Comparison of ENCODE assay signal across 28 cellular contexts in the genomic region with DNA sequence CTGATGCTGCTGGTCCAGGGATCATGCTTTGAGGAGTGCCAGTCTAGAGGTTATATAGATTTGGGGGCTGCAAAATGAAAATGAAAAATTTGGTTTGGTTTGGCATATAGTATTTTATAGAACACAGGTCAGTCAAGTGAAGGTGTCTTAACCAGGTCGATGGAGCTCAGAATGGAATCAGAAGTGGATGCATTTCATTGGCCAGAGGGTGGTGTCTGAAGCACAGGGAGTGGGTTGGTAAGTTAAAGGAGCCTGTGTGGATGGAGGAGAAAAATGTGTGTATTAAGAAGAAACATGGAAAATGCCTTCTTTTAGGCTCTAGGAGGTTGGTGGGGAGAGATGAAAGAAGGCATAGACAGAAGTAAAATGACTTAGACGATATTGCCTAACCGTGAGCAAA. TPM values are rescaled to one million over a fixed set of nuclear protein-coding genes. Genes with fewer than 3 reads are reported as not detected.
A peak's percentile ranks its signal among the peaks of the same experiment; 100 is the strongest.
DNase-seq lines count a peak whose midpoint lies in the region; ATAC-seq and TF ChIP-seq lines count a peak whose summit lies in the region.
"Had no signal": no experiment of that assay in that cellular context is flagged by ENCODE, and none has a peak within 500 bp of the region (broad histone marks: within the 10 kb centered on the region; RNA-seq: fewer than 3 reads in every experiment).

No MANE protein-coding gene starts in this region.

- H3K4me3 Mint-ChIP-seq in WTC11, result peak overlapping the region; percentile 4; the same call in 1 of the 2 replicates
- no peak overlapping the region for H3K4me3 Mint-ChIP-seq in progenitor cell of endocrine pancreas (ENCODE audit: low read depth)
- H3K4me3 Mint-ChIP-seq: activated CD4-positive, alpha-beta T cell treated with anti-CD3 and anti-CD28 coated beads, Interleukin-2, amount 10 ng/mL, durations not matched to agents 7 days and 5 days; activated T-cell treated with anti-CD3 and anti-CD28 coated beads, Interleukin-2, amount 50 U/mL, for 72 hours; CD8-positive, alpha-beta memory T cell; stimulated activated memory B cell treated with anti-CD40 and anti-IgM and Interleukin-4, amounts not matched to agents 10 μg/mL and 1 μg/mL and 100 μg/mL, for 72 hours had no signal

- H3K27ac ChIP-seq in HUES48 (ENCODE audit: low read depth, low read length), result peak overlapping the region; percentile 3
- H3K27ac ChIP-seq: adrenal gland, body of pancreas, gastrocnemius medialis, VCaP had no signal

- no peak for TF ChIP-seq CTCF in WTC11 (IDR thresholded peaks at IDR 0.05)
- no peak for TF ChIP-seq CTCF in progenitor cell of endocrine pancreas (IDR thresholded peaks at IDR 0.05; ENCODE audit: unreplicated experiment)

- peak overlapping the region; percentile 35; the same call in 1 of the 2 replicates for H3K27ac Mint-ChIP-seq in WTC11
- peak overlapping the region; percentile 48 for H3K27ac Mint-ChIP-seq in progenitor cell of endocrine pancreas
- H3K27ac Mint-ChIP-seq: activated CD4-positive, alpha-beta T cell treated with anti-CD3 and anti-CD28 coated beads, Interleukin-2, amount 10 ng/mL, durations not matched to agents 7 days and 5 days; activated T-cell treated with anti-CD3 and anti-CD28 coated beads, Interleukin-2, amount 50 U/mL, for 72 hours; stimulated activated memory B cell treated with anti-CD40 and anti-IgM and Interleukin-4, amounts not matched to agents 10 μg/mL and 1 μg/mL and 100 μg/mL, for 72 hours had no signal

- no peaks in the 10 kb centered on the region for H3K27me3 ChIP-seq in HUES48 (ENCODE audit: control insufficient read depth, insufficient read depth, low read length)
- H3K27me3 ChIP-seq: adrenal gland, body of pancreas, dorsolateral prefrontal cortex, gastrocnemius medialis had no signal

- DNase-seq in G401 (ENCODE audit: low spot score) (peak; percentile 84), WTC11 (ENCODE audit: low spot score) (no peak), progenitor cell of endocrine pancreas (ENCODE audit: low spot score, unreplicated experiment) (no peak)
- no peak for DNase-seq in activated CD4-positive, CD25-positive, alpha-beta regulatory T cell (lab: John Stamatoyannopoulos, UW)
- DNase-seq: activated CD4-positive, alpha-beta T cell treated with anti-CD3 and anti-CD28 coated beads, Interleukin-2, amount 10 ng/mL, durations not matched to agents 7 days and 5 days; activated naive CD4-positive, alpha-beta T cell treated with Interleukin-2 at 50 U/mL for 16 hours; activated T-cell treated with anti-CD3 and anti-CD28 coated beads, Interleukin-2, amount 50 U/mL, for 72 hours; adrenal gland; body of pancreas; CD8-positive, alpha-beta memory T cell; dorsolateral prefrontal cortex; gastrocnemius medialis; hippocampal formation; mesenchymal stem cell; MM.1S; NCI-H2081 treated with DMSO at 0.1 percent for 48 hours; NCI-H345; NCI-H774; posterior cingulate gyrus; stimulated activated CD4-positive, alpha-beta T cell treated with anti-CD3 and anti-CD28 coated beads, Interleukin-4, amount 100 ng/mL, for 4 hours; T-helper 9 cell had no signal

- no peaks in the 10 kb centered on the region for H3K9me3 ChIP-seq in HUES48 (ENCODE audit: control insufficient read depth, insufficient read depth, low read length)
- H3K9me3 ChIP-seq: adrenal gland, body of pancreas, gastrocnemius medialis had no signal

- H3K4me1 Mint-ChIP-seq in WTC11 (peaks cover 65% of the 10 kb centered on the region), progenitor cell of endocrine pancreas (ENCODE audit: low read depth) (peaks cover 24% of the 10 kb centered on the region)

- no peaks in the 10 kb centered on the region for H3K36me3 Mint-ChIP-seq in WTC11
- no peaks in the 10 kb centered on the region for H3K36me3 Mint-ChIP-seq in progenitor cell of endocrine pancreas (ENCODE audit: insufficient read depth)
- H3K36me3 Mint-ChIP-seq: CD8-positive, alpha-beta memory T cell; stimulated activated memory B cell treated with anti-CD40 and anti-IgM and Interleukin-4, amounts not matched to agents 10 μg/mL and 1 μg/mL and 100 μg/mL, for 72 hours had no signal

- H3K4me3 ChIP-seq in HUES48 (ENCODE audit: low read depth, low read length), result no peak overlapping the region
- H3K4me3 ChIP-seq: adrenal gland, body of pancreas, dorsolateral prefrontal cortex, gastrocnemius medialis had no signal

- H3K27me3 Mint-ChIP-seq in WTC11 (ENCODE audit: low read depth), result no peaks in the 10 kb centered on the region
- H3K27me3 Mint-ChIP-seq in progenitor cell of endocrine pancreas, result no peaks in the 10 kb centered on the region
- H3K27me3 Mint-ChIP-seq: activated CD4-positive, alpha-beta T cell treated with anti-CD3 and anti-CD28 coated beads, Interleukin-2, amount 10 ng/mL, durations not matched to agents 7 days and 5 days; CD8-positive, alpha-beta memory T cell; stimulated activated memory B cell treated with anti-CD40 and anti-IgM and Interleukin-4, amounts not matched to agents 10 μg/mL and 1 μg/mL and 100 μg/mL, for 72 hours had no signal

- peak; percentile 49 for ATAC-seq in WTC11
- no peak for ATAC-seq in HG03097 (IDR thresholded peaks at IDR 0.05; ENCODE audit: low FRiP score, unreplicated experiment)
- no peak for ATAC-seq in GM19395 (IDR thresholded peaks at IDR 0.05; ENCODE audit: unreplicated experiment)
- ATAC-seq: activated T-cell treated with anti-CD3 and anti-CD28 coated beads, Interleukin-2, amount 50 U/mL, for 72 hours; body of pancreas; gastrocnemius medialis; left lobe of liver; sciatic nerve; stimulated activated memory B cell treated with anti-CD40 and anti-IgM and Interleukin-4, amounts not matched to agents 10 μg/mL and 1 μg/mL and 100 μg/mL, for 72 hours had no signal

- POLR2A ChIA-PET in WTC11 (lab: Charles Lee), result no interaction called here

- H3K9me3 Mint-ChIP-seq in WTC11 (no peaks in the 10 kb centered on the region), progenitor cell of endocrine pancreas (ENCODE audit: low read depth) (no peaks in the 10 kb centered on the region)
- H3K9me3 Mint-ChIP-seq: activated CD4-positive, alpha-beta T cell treated with anti-CD3 and anti-CD28 coated beads, Interleukin-2, amount 10 ng/mL, durations not matched to agents 7 days and 5 days; activated T-cell treated with anti-CD3 and anti-CD28 coated beads, Interleukin-2, amount 50 U/mL, for 72 hours; CD8-positive, alpha-beta memory T cell; stimulated activated memory B cell treated with anti-CD40 and anti-IgM and Interleukin-4, amounts not matched to agents 10 μg/mL and 1 μg/mL and 100 μg/mL, for 72 hours had no signal

- peaks cover 55% of the 10 kb centered on the region for H3K4me1 ChIP-seq in HUES48 (ENCODE audit: control insufficient read depth, insufficient read depth, low read length)

- CTCF ChIA-PET in WTC11 (lab: Charles Lee), result interaction anchor here (0.5 to 3.8 kb wide), 5 partner anchors 21 to 164 kb away, joined by 3 to 15 read pairs (median 4); no protein-coding TSS in a partner anchor

- no peak overlapping the region for H3K9ac ChIP-seq in HUES48 (ENCODE audit: low read depth, low read length)

- peaks cover 3% of the 10 kb centered on the region; the same call in 1 of the 2 replicates for H3K36me3 ChIP-seq in HUES48 (ENCODE audit: control insufficient read depth, insufficient read depth, low read length)
- H3K36me3 ChIP-seq: adrenal gland, gastrocnemius medialis had no signal

- in situ Hi-C loops in G401 (cut with HindIII; ENCODE audit: low sequenced_read_pairs), result no loop called here

TF ChIP-seq in WTC11, 78 proteins besides CTCF, POLR2A, EP300 and RAD21:
- TF ChIP-seq SOX15 (CRISPR knock-in tag; IDR thresholded peaks at IDR 0.05), result no peak
- no peak for TF ChIP-seq JAZF1 (CRISPR knock-in tag; IDR thresholded peaks at IDR 0.05)
- no peak for TF ChIP-seq RELA (CRISPR knock-in tag; IDR thresholded peaks at IDR 0.05; ENCODE audit: borderline replicate concordance)
- no peak for TF ChIP-seq MYBL2 (CRISPR knock-in tag; IDR thresholded peaks at IDR 0.05)
- TF ChIP-seq, protein P1, sequence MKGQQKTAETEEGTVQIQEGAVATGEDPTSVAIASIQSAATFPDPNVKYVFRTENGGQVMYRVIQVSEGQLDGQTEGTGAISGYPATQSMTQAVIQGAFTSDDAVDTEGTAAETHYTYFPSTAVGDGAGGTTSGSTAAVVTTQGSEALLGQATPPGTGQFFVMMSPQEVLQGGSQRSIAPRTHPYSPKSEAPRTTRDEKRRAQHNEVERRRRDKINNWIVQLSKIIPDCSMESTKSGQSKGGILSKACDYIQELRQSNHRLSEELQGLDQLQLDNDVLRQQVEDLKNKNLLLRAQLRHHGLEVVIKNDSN (CRISPR knock-in tag; IDR thresholded peaks at IDR 0.05), result no peak
- TF ChIP-seq, protein P2, sequence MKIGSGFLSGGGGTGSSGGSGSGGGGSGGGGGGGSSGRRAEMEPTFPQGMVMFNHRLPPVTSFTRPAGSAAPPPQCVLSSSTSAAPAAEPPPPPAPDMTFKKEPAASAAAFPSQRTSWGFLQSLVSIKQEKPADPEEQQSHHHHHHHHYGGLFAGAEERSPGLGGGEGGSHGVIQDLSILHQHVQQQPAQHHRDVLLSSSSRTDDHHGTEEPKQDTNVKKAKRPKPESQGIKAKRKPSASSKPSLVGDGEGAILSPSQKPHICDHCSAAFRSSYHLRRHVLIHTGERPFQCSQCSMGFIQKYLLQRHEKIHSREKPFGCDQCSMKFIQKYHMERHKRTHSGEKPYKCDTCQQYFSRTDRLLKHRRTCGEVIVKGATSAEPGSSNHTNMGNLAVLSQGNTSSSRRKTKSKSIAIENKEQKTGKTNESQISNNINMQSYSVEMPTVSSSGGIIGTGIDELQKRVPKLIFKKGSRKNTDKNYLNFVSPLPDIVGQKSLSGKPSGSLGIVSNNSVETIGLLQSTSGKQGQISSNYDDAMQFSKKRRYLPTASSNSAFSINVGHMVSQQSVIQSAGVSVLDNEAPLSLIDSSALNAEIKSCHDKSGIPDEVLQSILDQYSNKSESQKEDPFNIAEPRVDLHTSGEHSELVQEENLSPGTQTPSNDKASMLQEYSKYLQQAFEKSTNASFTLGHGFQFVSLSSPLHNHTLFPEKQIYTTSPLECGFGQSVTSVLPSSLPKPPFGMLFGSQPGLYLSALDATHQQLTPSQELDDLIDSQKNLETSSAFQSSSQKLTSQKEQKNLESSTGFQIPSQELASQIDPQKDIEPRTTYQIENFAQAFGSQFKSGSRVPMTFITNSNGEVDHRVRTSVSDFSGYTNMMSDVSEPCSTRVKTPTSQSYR (CRISPR knock-in tag; IDR thresholded peaks at IDR 0.05), result no peak
- no peak for TF ChIP-seq ZBTB21 (CRISPR knock-in tag; IDR thresholded peaks at IDR 0.05; ENCODE audit: borderline replicate concordance)
- TF ChIP-seq, protein P3, sequence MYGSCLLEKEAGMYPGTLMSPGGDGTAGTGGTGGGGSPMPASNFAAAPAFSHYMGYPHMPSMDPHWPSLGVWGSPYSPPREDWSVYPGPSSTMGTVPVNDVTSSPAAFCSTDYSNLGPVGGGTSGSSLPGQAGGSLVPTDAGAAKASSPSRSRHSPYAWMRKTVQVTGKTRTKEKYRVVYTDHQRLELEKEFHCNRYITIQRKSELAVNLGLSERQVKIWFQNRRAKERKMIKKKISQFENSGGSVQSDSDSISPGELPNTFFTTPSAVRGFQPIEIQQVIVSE (CRISPR knock-in tag; IDR thresholded peaks at IDR 0.05; ENCODE audit: borderline replicate concordance), result no peak
TF ChIP-seq in WTC11: peak in this region for 0.

RNA-seq across cellular contexts. Expression of a gene that starts 8.6 kb away (rescaled TPM):
- total RNA-seq in G401 (2014; rRNA removed; shearing (Covaris generic)), result 12.4 and 22.1 TPM in 2 replicates
- total RNA-seq in WTC11 (2021), result 79.9 to 86.9 TPM (median 82.8 TPM) in 3 replicates
- 65.6 and 67.8 TPM in 2 replicates for total RNA-seq in progenitor cell of endocrine pancreas
